17 cellular contexts compared by ENCODE assay signal in genomic region chr10:3735175-3735574, GRCh38. TPM values are rescaled to one million over a fixed set of nuclear protein-coding genes. Genes with fewer than 3 reads are reported as not detected.
DNase-seq lines count a peak whose midpoint lies in the region; ATAC-seq, FAIRE-seq and TF ChIP-seq lines count a peak whose summit lies in the region.
"Had no signal": no experiment of that assay in that cellular context is flagged by ENCODE, and none has a peak within 500 bp of the region (broad histone marks: within the 10 kb centered on the region; RNA-seq: fewer than 3 reads in every experiment).

No MANE protein-coding gene starts in this region.

- H3K27me3 ChIP-seq in H9 (ENCODE audit: insufficient read depth, low read length) (no peaks in the 10 kb centered on the region), GM12878 (replicated peaks in 1 of 2; ENCODE audit: control insufficient read depth in 2 of 2, insufficient read depth in 2 of 2, low read length in 1 of 2) (no peaks in the 10 kb centered on the region)
- H3K27me3 ChIP-seq: BLaER1, MG63 had no signal

- CTCF ChIA-PET in GM12878 (lab: Yijun Ruan, JAX): interaction anchor here (0.7 to 1.9 kb wide), 6 partner anchors 10 to 923 kb away, joined by 3 to 7 read pairs (median 3); no protein-coding TSS in a partner anchor

- no peak overlapping the region for H2BK15ac ChIP-seq in H9 (ENCODE audit: low read depth, low read length)

- H3K9me3 ChIP-seq in H9 (ENCODE audit: control insufficient read depth, low read depth, low read length) (no peaks in the 10 kb centered on the region), GM12878 (replicated peaks; ENCODE audit: control insufficient read depth, insufficient read depth, low read length) (no peaks in the 10 kb centered on the region)
- H3K9me3 ChIP-seq: MG63, prostate gland had no signal

- SMC1A ChIA-PET in GM12878 (lab: Charles Lee; ENCODE audit: uncharacterized antibody, unreplicated experiment): interaction anchor here (0.9 to 2.7 kb wide), 9 partner anchors 14 to 140 kb away, joined by 3 to 9 read pairs (median 4); no protein-coding TSS in a partner anchor

- H3K27me3 Mint-ChIP-seq in H9 (ENCODE audit: low read depth): peaks cover 3% of the 10 kb centered on the region; the same call in 1 of the 2 replicates
- H3K27me3 Mint-ChIP-seq: activated naive CD8-positive, alpha-beta T cell; central memory CD8-positive, alpha-beta T cell had no signal

- peaks cover 0 to 6% (median 3%) of the 10 kb centered on the region in 3 experiments; a peak in 3 of 7 replicates for H3K36me3 Mint-ChIP-seq in H9 (ENCODE audit: insufficient read depth in 1 of 3, low read depth in 3 of 3)

- peaks cover 10 to 16% of the 10 kb centered on the region in 2 experiments; a peak in 4 of 5 replicates for H3K9me3 Mint-ChIP-seq in H9

- TF ChIP-seq EP300 in GM12878 (IDR thresholded peaks at IDR 0.05; ENCODE audit: borderline replicate concordance in 1 of 2, control insufficient read depth in 1 of 2, low read depth in 2 of 2, low read length in 2 of 2): no peak

- H4K8ac ChIP-seq in H9 (replicated peaks; ENCODE audit: insufficient read length, low read depth, low read length): no peak overlapping the region

- H3K27ac ChIP-seq in H9 (ENCODE audit: insufficient read length, low read depth, low read length): no peak overlapping the region
- no peak overlapping the region for H3K27ac ChIP-seq in GM12878 (ENCODE audit: control insufficient read depth, insufficient read depth)
- H3K27ac ChIP-seq: BLaER1, prostate gland had no signal

- TF ChIP-seq RAD21 in GM12878 (IDR thresholded peaks at IDR 0.05; ENCODE audit: insufficient read depth, low read depth, low read length): peak; percentile 49

- no peak overlapping the region for H2AK5ac ChIP-seq in H9 (ENCODE audit: insufficient read length, low read length)

- no peak overlapping the region for H3K23ac ChIP-seq in H9 (ENCODE audit: insufficient read length, low read depth, low read length)

- peak overlapping the region in 1 of 3 experiments; percentile 70; a peak in 3 of 7 replicates for H3K27ac Mint-ChIP-seq in H9
- H3K27ac Mint-ChIP-seq: activated naive CD8-positive, alpha-beta T cell; T-helper 1 cell treated with Interleukin-12 subunit alpha and Interleukin-12 subunit beta and Interleukin-4 antibody, amounts not matched to agents 30 μg/mL and 1 μg/mL, for 36 hours had no signal

- no peak overlapping the region for H3T11ph ChIP-seq in H9 (ENCODE audit: low read length)

- DNase-seq in D721Med (ENCODE audit: insufficient read length, low spot score) (no peak), H9 (peak; percentile 62), GM12878 (ENCODE audit: low read depth, low spot score) (no peak), myocyte (ENCODE audit: low read depth) (peak; percentile 27), RKO (ENCODE audit: low spot score) (no peak), HK-2 (ENCODE audit: unreplicated experiment) (no peak), globus pallidus (ENCODE audit: low spot score) (no peak)
- DNase-seq: EL; MG63; PC-3; stimulated activated CD4-positive, alpha-beta T cell treated with anti-CD3 and anti-CD28 coated beads, Interleukin-2, amount 100 ng/mL, for 24 hours had no signal

- no peak overlapping the region for H3K18ac ChIP-seq in H9 (ENCODE audit: insufficient read length, low read depth, low read length)

- BruUV-seq in GM12878 (replicated peaks; lab: Mats Ljungman, UMichigan): no TSS peak

- no peaks in the 10 kb centered on the region for H3K79me1 ChIP-seq in H9 (ENCODE audit: insufficient read depth, low read depth, low read length, poor library complexity, severe bottlenecking)

- H4K20me1 ChIP-seq in H9 (ENCODE audit: control insufficient read depth, insufficient read depth, insufficient read length) (no peaks in the 10 kb centered on the region), GM12878 (ENCODE audit: control insufficient read depth, insufficient read depth) (no peaks in the 10 kb centered on the region)
- H4K20me1 ChIP-seq: BLaER1 had no signal

- H3K36me3 ChIP-seq in GM12878 (ENCODE audit: control insufficient read depth in 2 of 2, insufficient read depth in 2 of 2, low read length in 1 of 2): no peaks in the 10 kb centered on the region
- H3K36me3 ChIP-seq: BLaER1, MG63, prostate gland had no signal

- H4K5ac ChIP-seq in H9 (ENCODE audit: insufficient read length, low read depth, low read length): no peak overlapping the region

- WGBS in H9 (ENCODE audit: extremely low coverage, insufficient read length, low lambda C conversion rate): no CpG with 5 or more reads among the region's 10 CpGs
- WGBS in GM12878 (ENCODE audit: insufficient coverage, insufficient replicate concordance, low lambda C conversion rate, missing lambda C conversion rate): 65% methylated on average over 10 of the region's 10 CpGs

- TF ChIP-seq POLR2A in GM12878 (IDR thresholded peaks at IDR 0.05; ENCODE audit: low read depth, low read length): no peak

- RAD21 ChIA-PET in GM12878 (lab: Charles Lee; ENCODE audit: unreplicated experiment): interaction anchor here (0.6 to 2.3 kb wide), 5 partner anchors 13 to 922 kb away, joined by 3 to 10 read pairs (median 3); no protein-coding TSS in a partner anchor

- in situ Hi-C loops in GM12878 (cut with MboI): no loop called here

- no peak overlapping the region for H3K14ac ChIP-seq in H9 (ENCODE audit: insufficient read depth, low read length)

- no peak overlapping the region for H2AFZ ChIP-seq in H9 (ENCODE audit: low read length)
- no peak overlapping the region for H2AFZ ChIP-seq in GM12878 (ENCODE audit: control insufficient read depth, low read depth, low read length)

- no peak overlapping the region; a peak in 1 of 5 replicates for H3K4me3 Mint-ChIP-seq in H9
- H3K4me3 Mint-ChIP-seq: activated naive CD8-positive, alpha-beta T cell; central memory CD8-positive, alpha-beta T cell; T-helper 1 cell treated with Interleukin-12 subunit alpha and Interleukin-12 subunit beta and Interleukin-4 antibody, amounts not matched to agents 30 μg/mL and 1 μg/mL, for 36 hours had no signal

- H2BK20ac ChIP-seq in H9 (ENCODE audit: low read depth, low read length, poor library complexity, severe bottlenecking): no peak overlapping the region

- intact Hi-C loops in GM12878 (cut with micrococcal nuclease; ENCODE audit: unreplicated experiment): loop anchor here (2.0 to 10.0 kb wide), 2 partner anchors 48 to 920 kb away; no protein-coding TSS in a partner anchor

- TF ChIP-seq CTCF in D721Med (IDR thresholded peaks at IDR 0.05; ENCODE audit: insufficient read depth, missing control alignments) (peak; percentile 14), H9 (conservative IDR thresholded peaks at IDR 0.05) (peak; percentile 58), GM12878 (IDR thresholded peaks at IDR 0.05 in 2 of 3, conservative IDR thresholded peaks at IDR 0.05 in 1 of 3; ENCODE audit: control insufficient read depth in 2 of 3, extremely low read depth in 1 of 3, insufficient read depth in 1 of 3, low read depth in 3 of 3, low read length in 3 of 3) (peak; percentile 23 to 55 (median 53); a peak in 4 of 6 replicates)

- no peak overlapping the region for H2BK5ac ChIP-seq in H9 (ENCODE audit: insufficient read length, low read length)

- POLR2A ChIA-PET in GM12878 (lab: Charles Lee): interaction anchor here (0.5 kb wide), 1 partner anchor 398 kb away, joined by 3 read pairs; no protein-coding TSS in a partner anchor

- H3K9ac ChIP-seq in H9 (ENCODE audit: extremely low read depth, insufficient read length, low read length) (no peak overlapping the region), GM12878 (ENCODE audit: control insufficient read depth, insufficient read depth, low read length) (no peak overlapping the region)
- H3K9ac ChIP-seq: BLaER1 had no signal

- no peak overlapping the region for H3K4ac ChIP-seq in H9 (ENCODE audit: low read depth, low read length)

- H4K91ac ChIP-seq in H9 (ENCODE audit: insufficient read length, low read depth, low read length): no peak overlapping the region

- H3K4me2 ChIP-seq in H9 (ENCODE audit: insufficient read depth, insufficient read length, low read length) (no peak overlapping the region), GM12878 (ENCODE audit: control insufficient read depth, insufficient read depth) (no peak overlapping the region)
- H3K4me2 ChIP-seq: BLaER1 had no signal

- H2BK12ac ChIP-seq in H9 (ENCODE audit: insufficient read length, low read depth, low read length): no peak overlapping the region

- H3K4me1 Mint-ChIP-seq in H9: peaks cover 6 to 9% of the 10 kb centered on the region in 2 experiments

- ATAC-seq in GM12878 (peak; percentile 67), HG03469 (IDR thresholded peaks at IDR 0.05; ENCODE audit: unreplicated experiment) (no peak)
- ATAC-seq: PC-3 had no signal

- no peaks in the 10 kb centered on the region for H3K23me2 ChIP-seq in H9 (ENCODE audit: insufficient read length, low read depth, low read length, poor library complexity, severe bottlenecking)

- H2BK120ac ChIP-seq in H9 (ENCODE audit: low read depth, low read length, poor library complexity, severe bottlenecking): no peak overlapping the region

- no peak for FAIRE-seq in D721Med (lab: Jason Lieb, UNC)
- FAIRE-seq in GM12878 (lab: Jason Lieb, UNC): no peak

- no peaks in the 10 kb centered on the region; the same call in 1 of the 2 replicates for H3K4me1 ChIP-seq in H9 (ENCODE audit: insufficient read depth, low read length)
- H3K4me1 ChIP-seq in GM12878 (ENCODE audit: control insufficient read depth, insufficient read depth, low read length): no peaks in the 10 kb centered on the region
- H3K4me1 ChIP-seq: BLaER1, prostate gland had no signal

- H3K79me2 ChIP-seq in H9 (ENCODE audit: insufficient read depth, low read length): no peaks in the 10 kb centered on the region
- H3K79me2 ChIP-seq in GM12878 (ENCODE audit: control insufficient read depth, insufficient read depth, low read length): no peaks in the 10 kb centered on the region

- H3K4me3 ChIP-seq in GM12878: no peak overlapping the region
- H3K4me3 ChIP-seq: BLaER1, MG63, prostate gland had no signal

- no peak overlapping the region for H3K56ac ChIP-seq in H9 (ENCODE audit: insufficient read length, low read depth, low read length)

RNA-seq across cellular contexts. Expression of gene KLF6, which starts 49.8 kb away (rescaled TPM):
- total RNA-seq in H9 (2021): 19.3 and 20.9 TPM in 2 replicates
- total RNA-seq in GM12878 (2013; cell fraction: nucleolus; rRNA removed): 102 and 109 TPM in 2 replicates
- total RNA-seq in GM12878 (2014; rRNA removed): 17.6 and 19.9 TPM in 2 replicates
- total RNA-seq in GM12878 (2014; rRNA removed; fragmentation: Illumina TruSeq; extraction: Trizol): 16.1 and 16.2 TPM in 2 replicates
- 42.1 and 47.3 TPM in 2 replicates for total RNA-seq in GM12878 (2021)
- 25.2 TPM for polyA plus RNA-seq in GM12878 (2011; ENCODE audit: low read depth)
- polyA plus RNA-seq in GM12878 (2011; rRNA removed): 31.5 and 32.0 TPM in 2 replicates
- polyA plus RNA-seq in GM12878 (2011; cell fraction: cytosol; rRNA removed): 29.9 and 31.3 TPM in 2 replicates
- 60.5 and 74.6 TPM in 2 replicates for polyA plus RNA-seq in GM12878 (2011; cell fraction: nucleus; rRNA removed)
- polyA plus RNA-seq in GM12878 (2012): 49.8 and 49.9 TPM in 2 replicates
- polyA plus RNA-seq in GM12878 (2014; fragmentation: Illumina TruSeq; extraction: Trizol): 21.6 and 26.4 TPM in 2 replicates
- 10 to 100 TPM in 1 of 2 experiments, 1 to 10 TPM in 1; 7.4 to 15.4 TPM for polyA plus RNA-seq in GM12878 (2014; fragmentation: Nextera tagmentation; extraction: Ambion mirVana)
- polyA plus RNA-seq in GM12878 (2014; rRNA removed): 20.2 and 25.4 TPM in 2 replicates
- polyA plus RNA-seq in GM12878 (2016; fragmentation: Nextera tagmentation; extraction: Ambion mirVana): 10 to 100 TPM; 48.6 to 54.1 TPM
- 78.3 and 96.8 TPM in 2 replicates for polyA minus RNA-seq in GM12878 (2011; rRNA and poly(A)+ RNA removed)
- 15.2 and 23.9 TPM in 2 replicates for polyA minus RNA-seq in GM12878 (2011; cell fraction: cytosol; rRNA and poly(A)+ RNA removed)
- 201 and 273 TPM in 2 replicates for polyA minus RNA-seq in GM12878 (2011; cell fraction: nucleus; rRNA and poly(A)+ RNA removed)
- 14.6 and 14.9 TPM in 2 replicates for total RNA-seq in myocyte
- polyA plus RNA-seq in myocyte (2012): 39.6 TPM

Comparison
In these comparisons a context has a peak if more than half of its experiments do, and no peak if none do; other contexts are left out.
1. DNase-seq: peak in H9 (single experiment) and myocyte (single experiment); none in D721Med (single experiment), GM12878 (single experiment), RKO (single experiment), HK-2 (single experiment) and globus pallidus (single experiment).
2. Peak in every context shown above with its lines, with median percentiles within 50 percentile points of each other: CTCF ChIP-seq.